Comparison of ENCODE assay signal across 11 cellular contexts in the genomic region with DNA sequence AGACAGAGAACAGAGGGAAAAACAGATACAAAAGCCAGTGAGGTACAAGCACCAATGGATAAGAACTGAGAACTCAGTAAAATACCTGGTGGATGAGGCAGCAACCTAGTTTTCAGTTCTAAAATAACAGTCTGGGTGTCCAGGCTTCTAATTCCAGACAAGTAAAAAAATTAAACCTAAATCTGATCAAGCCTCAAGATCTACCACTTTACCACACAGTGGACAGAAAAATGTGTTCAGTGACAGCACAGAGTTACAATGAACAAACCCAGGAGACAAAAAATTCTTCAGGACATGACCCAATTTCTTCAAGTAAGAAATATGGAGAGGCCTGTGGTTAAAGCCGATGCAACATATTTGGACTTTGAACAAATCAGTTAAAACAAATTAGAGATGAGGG. TPM values are rescaled to one million over a fixed set of nuclear protein-coding genes. Genes with fewer than 3 reads are reported as not detected.
DNase-seq lines count a peak whose midpoint lies in the region; ATAC-seq and TF ChIP-seq lines count a peak whose summit lies in the region.
"Had no signal": no experiment of that assay in that cellular context is flagged by ENCODE, and none has a peak within 500 bp of the region (broad histone marks: within the 10 kb centered on the region; RNA-seq: fewer than 3 reads in every experiment).

No MANE protein-coding gene starts in this region.

- H3K27ac Mint-ChIP-seq in T-helper 1 cell treated with Interleukin-12 subunit alpha and Interleukin-12 subunit beta and Interleukin-4 antibody, amounts not matched to agents 30 μg/mL and 1 μg/mL, for 36 hours, result peak overlapping the region; percentile 39
- peak overlapping the region; percentile 70 for H3K27ac Mint-ChIP-seq in activated naive CD8-positive, alpha-beta T cell treated with anti-CD3 and anti-CD28 coated beads for 36 hours
- peak overlapping the region; percentile 47 to 69 for H3K27ac Mint-ChIP-seq in natural killer cell

- no peaks in the 10 kb centered on the region for H3K27me3 Mint-ChIP-seq in T-helper 1 cell treated with Interleukin-12 subunit alpha and Interleukin-12 subunit beta and Interleukin-4 antibody, amounts not matched to agents 30 μg/mL and 1 μg/mL, for 36 hours (ENCODE audit: low read depth)
- no peaks in the 10 kb centered on the region for H3K27me3 Mint-ChIP-seq in activated naive CD8-positive, alpha-beta T cell treated with anti-CD3 and anti-CD28 coated beads for 36 hours
- H3K27me3 Mint-ChIP-seq in natural killer cell (ENCODE audit: low read depth in 2 of 2), result no peaks in the 10 kb centered on the region

- no peak overlapping the region for H3K4me3 ChIP-seq in mucosa of descending colon

- no peaks in the 10 kb centered on the region for H3K9me3 ChIP-seq in KOPT-K1 (ENCODE audit: insufficient read depth, low read length, poor library complexity, severe bottlenecking)
- no peaks in the 10 kb centered on the region for H3K9me3 ChIP-seq in mucosa of descending colon

- no peaks in the 10 kb centered on the region for H3K9me3 Mint-ChIP-seq in T-helper 1 cell treated with Interleukin-12 subunit alpha and Interleukin-12 subunit beta and Interleukin-4 antibody, amounts not matched to agents 30 μg/mL and 1 μg/mL, for 36 hours
- H3K9me3 Mint-ChIP-seq in activated naive CD8-positive, alpha-beta T cell treated with anti-CD3 and anti-CD28 coated beads for 36 hours, result no peaks in the 10 kb centered on the region
- no peaks in the 10 kb centered on the region for H3K9me3 Mint-ChIP-seq in natural killer cell

- H3K4me1 Mint-ChIP-seq in T-helper 1 cell treated with Interleukin-12 subunit alpha and Interleukin-12 subunit beta and Interleukin-4 antibody, amounts not matched to agents 30 μg/mL and 1 μg/mL, for 36 hours (ENCODE audit: low read depth), result peaks cover 23% of the 10 kb centered on the region
- peaks cover 15% of the 10 kb centered on the region for H3K4me1 Mint-ChIP-seq in activated naive CD8-positive, alpha-beta T cell treated with anti-CD3 and anti-CD28 coated beads for 36 hours
- H3K4me1 Mint-ChIP-seq in natural killer cell, result peaks cover 20 to 21% of the 10 kb centered on the region in 2 donors

- H3K4me1 ChIP-seq in mucosa of descending colon (ENCODE audit: low read depth), result no peaks in the 10 kb centered on the region

- H3K36me3 ChIP-seq in KOPT-K1 (ENCODE audit: insufficient read depth, low read length) (peaks cover 89% of the 10 kb centered on the region), mucosa of descending colon (ENCODE audit: low read depth) (peaks cover 21% of the 10 kb centered on the region)

- peak in 1 of 3 donors; percentile 17 for ATAC-seq in natural killer cell
- ATAC-seq in mucosa of descending colon, result no peak
- ATAC-seq: esophagus mucosa had no signal

- peaks cover 62% of the 10 kb centered on the region for H3K36me3 Mint-ChIP-seq in T-helper 1 cell treated with Interleukin-12 subunit alpha and Interleukin-12 subunit beta and Interleukin-4 antibody, amounts not matched to agents 30 μg/mL and 1 μg/mL, for 36 hours (ENCODE audit: low read depth)
- peaks cover 38% of the 10 kb centered on the region for H3K36me3 Mint-ChIP-seq in activated naive CD8-positive, alpha-beta T cell treated with anti-CD3 and anti-CD28 coated beads for 36 hours
- peaks cover 68% of the 10 kb centered on the region for H3K36me3 Mint-ChIP-seq in natural killer cell

- peak overlapping the region; percentile 64 for H3K27ac ChIP-seq in KOPT-K1 (ENCODE audit: low read depth, low read length, poor library complexity, severe bottlenecking)

- H3K4me3 Mint-ChIP-seq in T-helper 1 cell treated with Interleukin-12 subunit alpha and Interleukin-12 subunit beta and Interleukin-4 antibody, amounts not matched to agents 30 μg/mL and 1 μg/mL, for 36 hours, result no peak overlapping the region
- no peak overlapping the region for H3K4me3 Mint-ChIP-seq in activated naive CD8-positive, alpha-beta T cell treated with anti-CD3 and anti-CD28 coated beads for 36 hours
- peak overlapping the region; percentile 41 for H3K4me3 Mint-ChIP-seq in natural killer cell

- no peak for TF ChIP-seq CTCF in natural killer cell (IDR thresholded peaks at IDR 0.05)
- TF ChIP-seq CTCF in mucosa of descending colon (IDR thresholded peaks at IDR 0.05), result no peak

- DNase-seq in T-helper 1 cell (no peak), natural killer cell (no peak), mucosa of descending colon (no peak), DMS114 treated with DMSO at 0.1 percent for 48 hours (lab: John Stamatoyannopoulos, UW; ENCODE audit: unreplicated experiment) (no peak)
- no peak for DNase-seq in activated naive CD8-positive, alpha-beta T cell treated with anti-CD3 and anti-CD28 coated beads for 36 hours
- no peak for DNase-seq in activated CD4-positive, CD25-positive, alpha-beta regulatory T cell (lab: John Stamatoyannopoulos, UW)
- DNase-seq: NCI-H446; stimulated activated CD4-positive, alpha-beta T cell treated with anti-CD3 and anti-CD28 coated beads, Interleukin-15, amount 100 ng/mL, for 24 hours had no signal

- intact Hi-C loops in natural killer cell (cut with micrococcal nuclease) (no loop called here), mucosa of descending colon (cut with DNase I, micrococcal nuclease) (no loop called here)

RNA-seq across cellular contexts. Expression of a gene that starts 14.4 kb away (rescaled TPM):
- 100 to 1,000 TPM; 139 to 156 TPM for total RNA-seq in activated naive CD8-positive, alpha-beta T cell treated with anti-CD3 and anti-CD28 coated beads for 36 hours
- total RNA-seq in natural killer cell (1,000 to 10,000 TPM; 1,104 to 1,331 (median 1,220) TPM), mucosa of descending colon (100 to 1,000 TPM; 127 to 146 (median 133) TPM)

Comparison
In these comparisons a context has a peak if more than half of its experiments do, and no peak if none do; other contexts are left out.
1. RNA of a gene that starts 14.4 kb away (total RNA-seq): 1,104 to 1,331 TPM in natural killer cell; 139 to 156 TPM in activated naive CD8-positive, alpha-beta T cell treated with anti-CD3 and anti-CD28 coated beads for 36 hours and 127 to 146 TPM in mucosa of descending colon; every median in the first group is over 4 times any median in the second.
2. Peak in every context shown above with its lines, with median percentiles within 50 percentile points of each other: H3K27ac Mint-ChIP-seq.